ENCODE assay signal across 17 cellular contexts in the genomic region with DNA sequence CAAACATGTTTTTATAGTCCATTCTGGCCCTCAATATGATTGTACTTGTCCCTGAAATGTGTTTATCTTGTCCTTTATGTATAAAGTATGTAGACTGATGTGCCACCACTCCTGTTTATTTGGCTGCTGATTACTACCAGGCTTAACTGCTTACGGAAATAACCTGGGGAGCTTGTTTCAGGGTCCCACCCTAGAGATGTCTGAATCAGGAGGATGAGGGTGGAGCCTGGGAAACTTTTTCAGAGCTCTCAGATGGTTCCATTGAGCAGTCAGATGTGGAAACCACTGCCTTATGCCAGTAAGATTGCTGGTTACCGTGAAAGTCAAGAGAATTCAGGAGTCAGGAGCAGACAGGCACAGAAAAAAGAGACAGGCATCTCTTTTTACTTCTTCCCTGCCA. TPM values are rescaled to one million over a fixed set of nuclear protein-coding genes. Genes with fewer than 3 reads are reported as not detected.
DNase-seq lines count a peak whose midpoint lies in the region; ATAC-seq lines count a peak whose summit lies in the region.
"Had no signal": no experiment of that assay in that cellular context is flagged by ENCODE, and none has a peak within 500 bp of the region (broad histone marks: within the 10 kb centered on the region; RNA-seq: fewer than 3 reads in every experiment).

No MANE protein-coding gene starts in this region.

- peak; percentile 42 for ATAC-seq in activated CD4-positive, alpha-beta T cell treated with anti-CD3 and anti-CD28 coated beads for 36 hours
- ATAC-seq in GM18868 (IDR thresholded peaks at IDR 0.05; ENCODE audit: unreplicated experiment) (peak; percentile 49), left colon (peak; percentile 40), HG03045 (IDR thresholded peaks at IDR 0.05; ENCODE audit: unreplicated experiment) (no peak), GM19455 (IDR thresholded peaks at IDR 0.05; ENCODE audit: unreplicated experiment) (no peak)
- peak; percentile 43 for ATAC-seq in stimulated activated effector memory CD8-positive, alpha-beta T cell treated with anti-CD3 and anti-CD28 coated beads, Interleukin-12 subunit alpha, Interleukin-12 subunit beta, amount 100 ng/mL, for 72 hours
- ATAC-seq: PC-3 had no signal

- CTCF ChIA-PET in activated CD4-positive, alpha-beta T cell treated with anti-CD3 and anti-CD28 coated beads for 36 hours (lab: Charles Lee): interaction anchor here (1.3 to 2.1 kb wide), 2 partner anchors 22 to 38 kb away, joined by 3 to 10 read pairs; a partner anchor contains a TSS

- no peak for DNase-seq in activated CD4-positive, alpha-beta T cell treated with anti-CD3 and anti-CD28 coated beads for 36 hours
- DNase-seq in activated CD4-positive, alpha-beta T cell treated with anti-CD3 and anti-CD28 coated beads for 1 hour: no peak
- no peak for DNase-seq in left colon
- no peak for DNase-seq in stimulated activated effector memory CD8-positive, alpha-beta T cell treated with anti-CD3 and anti-CD28 coated beads, Interleukin-12 subunit alpha, Interleukin-12 subunit beta, amount 100 ng/mL, for 72 hours (ENCODE audit: low spot score in 2 of 2)
- DNase-seq in NCI-H2107 (lab: John Stamatoyannopoulos, UW): no peak
- DNase-seq: 8988T; CD8-positive, alpha-beta memory T cell; DMS 273 treated with DMSO at 0.1 percent for 48 hours; H7; MG63; NCI-H1105; NCI-H1694 treated with DMSO at 0.1 percent for 48 hours; NCI-H446; PC-3 had no signal

- H3K4me3 Mint-ChIP-seq in activated CD4-positive, alpha-beta T cell treated with anti-CD3 and anti-CD28 coated beads for 36 hours: no peak overlapping the region
- H3K4me3 Mint-ChIP-seq in stimulated activated effector memory CD8-positive, alpha-beta T cell treated with anti-CD3 and anti-CD28 coated beads, Interleukin-12 subunit alpha, Interleukin-12 subunit beta, amount 100 ng/mL, for 72 hours: no peak overlapping the region
- H3K4me3 Mint-ChIP-seq: CD8-positive, alpha-beta memory T cell had no signal

- POLR2A ChIA-PET in activated CD4-positive, alpha-beta T cell treated with anti-CD3 and anti-CD28 coated beads for 36 hours (lab: Charles Lee): interaction anchor here (0.6 kb wide), 1 partner anchor 27 kb away, joined by 5 read pairs; no protein-coding TSS in a partner anchor

- H3K4me1 Mint-ChIP-seq in activated CD4-positive, alpha-beta T cell treated with anti-CD3 and anti-CD28 coated beads for 36 hours: peaks cover 13% of the 10 kb centered on the region
- peaks cover 8% of the 10 kb centered on the region for H3K4me1 Mint-ChIP-seq in stimulated activated effector memory CD8-positive, alpha-beta T cell treated with anti-CD3 and anti-CD28 coated beads, Interleukin-12 subunit alpha, Interleukin-12 subunit beta, amount 100 ng/mL, for 72 hours

- no peaks in the 10 kb centered on the region for H3K27me3 Mint-ChIP-seq in activated CD4-positive, alpha-beta T cell treated with anti-CD3 and anti-CD28 coated beads for 36 hours
- H3K27me3 Mint-ChIP-seq: CD8-positive, alpha-beta memory T cell had no signal

- no peaks in the 10 kb centered on the region for H3K9me3 Mint-ChIP-seq in activated CD4-positive, alpha-beta T cell treated with anti-CD3 and anti-CD28 coated beads for 36 hours (ENCODE audit: low read depth)
- no peaks in the 10 kb centered on the region for H3K9me3 Mint-ChIP-seq in stimulated activated effector memory CD8-positive, alpha-beta T cell treated with anti-CD3 and anti-CD28 coated beads, Interleukin-12 subunit alpha, Interleukin-12 subunit beta, amount 100 ng/mL, for 72 hours
- H3K9me3 Mint-ChIP-seq: CD8-positive, alpha-beta memory T cell had no signal

- peaks cover 33% of the 10 kb centered on the region for H3K36me3 Mint-ChIP-seq in activated CD4-positive, alpha-beta T cell treated with anti-CD3 and anti-CD28 coated beads for 36 hours (ENCODE audit: low read depth)
- H3K36me3 Mint-ChIP-seq in stimulated activated effector memory CD8-positive, alpha-beta T cell treated with anti-CD3 and anti-CD28 coated beads, Interleukin-12 subunit alpha, Interleukin-12 subunit beta, amount 100 ng/mL, for 72 hours: peaks cover 75% of the 10 kb centered on the region

- intact Hi-C loops in activated CD4-positive, alpha-beta T cell treated with anti-CD3 and anti-CD28 coated beads for 36 hours (cut with DNase I, micrococcal nuclease): loop anchor here in 1 of 2 experiments (10.0 kb wide), 1 partner anchor 539 kb away; no protein-coding TSS in a partner anchor
- intact Hi-C loops in left colon (cut with DNase I, micrococcal nuclease): no loop called here

- peak overlapping the region; percentile 29 for H3K27ac Mint-ChIP-seq in activated CD4-positive, alpha-beta T cell treated with anti-CD3 and anti-CD28 coated beads for 36 hours
- H3K27ac Mint-ChIP-seq in stimulated activated effector memory CD8-positive, alpha-beta T cell treated with anti-CD3 and anti-CD28 coated beads, Interleukin-12 subunit alpha, Interleukin-12 subunit beta, amount 100 ng/mL, for 72 hours: peak overlapping the region; percentile 43

RNA-seq across cellular contexts. Expression of a gene that starts 19.2 kb away (rescaled TPM):
- under 1 TPM; 0.43 to 0.53 TPM for total RNA-seq in activated CD4-positive, alpha-beta T cell treated with anti-CD3 and anti-CD28 coated beads for 36 hours
- 1 to 10 TPM; 4.8 to 5.9 TPM for total RNA-seq in left colon
- total RNA-seq: H7, PC-3 had no signal

RNA-seq across cellular contexts. Expression of a gene that starts 22.3 kb away (rescaled TPM):
- total RNA-seq in activated CD4-positive, alpha-beta T cell treated with anti-CD3 and anti-CD28 coated beads for 36 hours: 100 to 1,000 TPM; 101 to 126 TPM
- total RNA-seq in left colon: 10 to 100 TPM; 28.0 to 47.5 TPM

RNA-seq across cellular contexts. Expression of a gene that starts 25.8 kb away (rescaled TPM):
- total RNA-seq in activated CD4-positive, alpha-beta T cell treated with anti-CD3 and anti-CD28 coated beads for 36 hours: 1 to 10 TPM; 7.8 to 9.8 TPM
- 10 to 100 TPM in 1 of 2 donors, 1 to 10 TPM in 1; 6.0 to 36.9 TPM for total RNA-seq in left colon
- total RNA-seq: H7 had no signal

RNA-seq across cellular contexts. Expression of a gene that starts 31.0 kb away (rescaled TPM):
- 1 to 10 TPM; 3.2 TPM for total RNA-seq in activated CD4-positive, alpha-beta T cell treated with anti-CD3 and anti-CD28 coated beads for 36 hours
- under 1 TPM; 0.42 to 0.55 TPM for total RNA-seq in left colon

RNA-seq across cellular contexts. Expression of a gene that starts 40.0 kb away (rescaled TPM):
- total RNA-seq in activated CD4-positive, alpha-beta T cell treated with anti-CD3 and anti-CD28 coated beads for 36 hours: 1 to 10 TPM; 4.6 to 5.9 TPM
- 1 to 10 TPM; 3.6 to 3.8 TPM for total RNA-seq in left colon

Comparison
In these comparisons a context has a peak if more than half of its experiments do, and no peak if none do; other contexts are left out.
1. ATAC-seq: peak in activated CD4-positive, alpha-beta T cell treated with anti-CD3 and anti-CD28 coated beads for 36 hours (single experiment), GM18868 (single experiment), left colon (single experiment) and stimulated activated effector memory CD8-positive, alpha-beta T cell treated with anti-CD3 and anti-CD28 coated beads, Interleukin-12 subunit alpha, Interleukin-12 subunit beta, amount 100 ng/mL, for 72 hours (single experiment); none in HG03045 (single experiment) and GM19455 (single experiment).